Comparison of ENCODE assay signal across 21 cellular contexts in genomic region chr19:16363852-16364230, GRCh38. TPM values are rescaled to one million over a fixed set of nuclear protein-coding genes. Genes with fewer than 3 reads are reported as not detected.
DNase-seq lines count a peak whose midpoint lies in the region; ATAC-seq and TF ChIP-seq lines count a peak whose summit lies in the region.
"Had no signal": no experiment of that assay in that cellular context is flagged by ENCODE, and none has a peak within 500 bp of the region (broad histone marks: within the 10 kb centered on the region; RNA-seq: fewer than 3 reads in every experiment).

No MANE protein-coding gene starts in this region.

- H3K36me3 Mint-ChIP-seq in CD8-positive, alpha-beta T cell: peaks cover 4% of the 10 kb centered on the region
- H3K36me3 Mint-ChIP-seq: natural killer cell had no signal

- CTCF ChIA-PET in CD8-positive, alpha-beta T cell (lab: Charles Lee): interaction anchor here (1.0 to 11.2 kb wide), 5 partner anchors 13 to 117 kb away, joined by 3 to 131 read pairs (median 3); no protein-coding TSS in a partner anchor

- no peak for TF ChIP-seq CTCF in CD8-positive, alpha-beta T cell (IDR thresholded peaks at IDR 0.05)
- TF ChIP-seq CTCF in colonic mucosa (IDR thresholded peaks at IDR 0.05): no peak
- no peak for TF ChIP-seq CTCF in prostate gland (IDR thresholded peaks at IDR 0.05)

- no peak for TF ChIP-seq POLR2A in prostate gland (IDR thresholded peaks at IDR 0.05)

- H3K27me3 ChIP-seq in BLaER1 treated with 17β-estradiol and CSF1 and Interleukin-3, amounts not matched to agents 10 nM and 100 nM: peaks cover 2 to 53% (median 6%) of the 10 kb centered on the region in 11 experiments; a peak in 18 of 22 replicates
- H3K27me3 ChIP-seq in CD8-positive, alpha-beta T cell (ENCODE audit: insufficient read depth, low read length): no peaks in the 10 kb centered on the region
- H3K27me3 ChIP-seq in colonic mucosa: no peaks in the 10 kb centered on the region
- no peaks in the 10 kb centered on the region for H3K27me3 ChIP-seq in prostate gland (replicated peaks; ENCODE audit: insufficient read depth)
- H3K27me3 ChIP-seq: ovary, SJCRH30, thyroid gland had no signal

- peaks cover 77% of the 10 kb centered on the region for H3K4me1 Mint-ChIP-seq in CD8-positive, alpha-beta T cell (ENCODE audit: low read depth)

- H3K36me3 ChIP-seq in BLaER1 treated with 17β-estradiol and CSF1 and Interleukin-3, amounts not matched to agents 10 nM and 100 nM: peaks cover 0 to 20% (median 6%) of the 10 kb centered on the region in 11 experiments; a peak in 9 of 22 replicates
- no peaks in the 10 kb centered on the region for H3K36me3 ChIP-seq in CD8-positive, alpha-beta T cell (ENCODE audit: insufficient read depth, low read length)
- H3K36me3 ChIP-seq in colonic mucosa (no peaks in the 10 kb centered on the region), prostate gland (no peaks in the 10 kb centered on the region)
- H3K36me3 ChIP-seq: ovary, thyroid gland had no signal

- peaks cover 88 to 100% (median 99%) of the 10 kb centered on the region in 10 experiments for H3K4me1 ChIP-seq in BLaER1 treated with 17β-estradiol and CSF1 and Interleukin-3, amounts not matched to agents 10 nM and 100 nM
- peaks cover 97% of the 10 kb centered on the region for H3K4me1 ChIP-seq in CD8-positive, alpha-beta T cell (ENCODE audit: insufficient read depth, low read length)
- H3K4me1 ChIP-seq in colonic mucosa: peaks cover 5% of the 10 kb centered on the region
- H3K4me1 ChIP-seq in prostate gland (replicated peaks): peaks cover 8% of the 10 kb centered on the region
- H3K4me1 ChIP-seq: SJCRH30 had no signal

- H3K9ac ChIP-seq in BLaER1 treated with 17β-estradiol and CSF1 and Interleukin-3, amounts not matched to agents 10 nM and 100 nM: peak overlapping the region in 3 of 11 experiments; percentile 24 to 86 (median 50); a peak in 5 of 22 replicates
- peak overlapping the region in 1 of 2 donors; percentile 79 for H3K9ac ChIP-seq in colonic mucosa (ENCODE audit: low read depth in 2 of 2, low read length in 2 of 2)

- H4K20me1 ChIP-seq in BLaER1 treated with 17β-estradiol and CSF1 and Interleukin-3, amounts not matched to agents 10 nM and 100 nM: peaks cover 0 to 68% (median 2%) of the 10 kb centered on the region in 11 experiments; a peak in 9 of 22 replicates

- H3K9me3 ChIP-seq in BLaER1 treated with 17β-estradiol and CSF1 and Interleukin-3, amounts not matched to agents 10 nM and 100 nM (replicated peaks in 1 of 11): no peaks in the 10 kb centered on the region
- no peaks in the 10 kb centered on the region for H3K9me3 ChIP-seq in CD8-positive, alpha-beta T cell (ENCODE audit: low read length)
- no peaks in the 10 kb centered on the region for H3K9me3 ChIP-seq in colonic mucosa
- H3K9me3 ChIP-seq in prostate gland: no peaks in the 10 kb centered on the region
- H3K9me3 ChIP-seq: left ventricle myocardium inferior, ovary, SJCRH30, thyroid gland had no signal

- no peak overlapping the region for H3K4me3 Mint-ChIP-seq in CD8-positive, alpha-beta T cell
- H3K4me3 Mint-ChIP-seq: activated CD4-positive, alpha-beta T cell treated with anti-CD3 and anti-CD28 coated beads, Interleukin-2, amount 10 ng/mL, durations not matched to agents 24 days and 14 days; mesothelial cell of epicardium; natural killer cell had no signal

- H3K27ac Mint-ChIP-seq in CD8-positive, alpha-beta T cell: peak overlapping the region; percentile 85
- H3K27ac Mint-ChIP-seq: activated CD4-positive, alpha-beta T cell treated with anti-CD3 and anti-CD28 coated beads, Interleukin-2, amount 10 ng/mL, durations not matched to agents 24 days and 14 days; activated naive CD4-positive, alpha-beta T cell treated with anti-CD3 and anti-CD28 coated beads, Interleukin-2, amount 50 U/mL, for 72 hours; mesothelial cell of epicardium; natural killer cell had no signal

- POLR2A ChIA-PET in CD8-positive, alpha-beta T cell (lab: Charles Lee): interaction anchor here (1.6 to 30.7 kb wide), 3 partner anchors 10 to 29 kb away, joined by 4 to 2627 read pairs (median 206); partner anchors contain the start of gene KLF2

- ATAC-seq in CD8-positive, alpha-beta T cell: no peak
- ATAC-seq in HG03342 (IDR thresholded peaks at IDR 0.05; ENCODE audit: unreplicated experiment): no peak
- ATAC-seq: activated naive CD4-positive, alpha-beta T cell treated with anti-CD3 and anti-CD28 coated beads, Interleukin-2, amount 50 U/mL, for 72 hours; natural killer cell; stimulated activated naive CD8-positive, alpha-beta T cell treated with anti-CD3 and anti-CD28 coated beads, Interleukin-15, Interleukin-2, amounts not matched to agents 100 U/mL and 50 U/mL, for 24 hours had no signal

- H3K4me2 ChIP-seq in BLaER1 treated with 17β-estradiol and CSF1 and Interleukin-3, amounts not matched to agents 10 nM and 100 nM: peak overlapping the region; percentile 20 to 99 (median 97); a peak in 18 of 22 replicates

- H3K27ac ChIP-seq in BLaER1 treated with 17β-estradiol and CSF1 and Interleukin-3, amounts not matched to agents 10 nM and 100 nM: peak overlapping the region in 7 of 11 experiments; percentile 81 to 93 (median 91); a peak in 9 of 22 replicates
- H3K27ac ChIP-seq in CD8-positive, alpha-beta T cell (ENCODE audit: low read depth, low read length): no peak overlapping the region
- H3K27ac ChIP-seq in colonic mucosa (peak overlapping the region; percentile 68), prostate gland (peak overlapping the region; percentile 52 to 71)
- H3K27ac ChIP-seq: left ventricle myocardium inferior, ovary, SJCRH30, thyroid gland had no signal

- no peaks in the 10 kb centered on the region for H3K27me3 Mint-ChIP-seq in CD8-positive, alpha-beta T cell (ENCODE audit: low read depth)

- no peaks in the 10 kb centered on the region for H3K9me3 Mint-ChIP-seq in CD8-positive, alpha-beta T cell
- H3K9me3 Mint-ChIP-seq: activated CD4-positive, alpha-beta T cell treated with anti-CD3 and anti-CD28 coated beads, Interleukin-2, amount 10 ng/mL, durations not matched to agents 24 days and 14 days; activated naive CD4-positive, alpha-beta T cell treated with anti-CD3 and anti-CD28 coated beads, Interleukin-2, amount 50 U/mL, for 72 hours; mesothelial cell of epicardium; natural killer cell had no signal

- DNase-seq in CD8-positive, alpha-beta T cell: no peak
- no peak for DNase-seq in colonic mucosa
- no peak for DNase-seq in prostate gland (ENCODE audit: low spot score)
- DNase-seq in NCI-H526 (lab: John Stamatoyannopoulos, UW): no peak
- no peak for DNase-seq in kidney tubule cell (ENCODE audit: low spot score)
- no peak for DNase-seq in occipital lobe (lab: John Stamatoyannopoulos, UW)
- DNase-seq: anterior cingulate cortex; erythroblast; foreskin fibroblast; left ventricle myocardium inferior; natural killer cell; NCI-H146; ovary; SJCRH30; stimulated activated naive CD8-positive, alpha-beta T cell treated with anti-CD3 and anti-CD28 coated beads, Interleukin-15, Interleukin-2, amounts not matched to agents 100 U/mL and 50 U/mL, for 24 hours had no signal

- intact Hi-C loops in CD8-positive, alpha-beta T cell (cut with DNase I, micrococcal nuclease): loop anchor here in 1 of 2 experiments (2.0 kb wide), 1 partner anchor 13 kb away; no protein-coding TSS in a partner anchor
- intact Hi-C loops in colonic mucosa (cut with DNase I): no loop called here
- intact Hi-C loops in prostate gland (cut with DNase I): no loop called here

- 75% methylated on average over 11 of the region's 11 CpGs for WGBS in prostate gland

- no peak overlapping the region for H3K4me3 ChIP-seq in BLaER1 treated with 17β-estradiol and CSF1 and Interleukin-3, amounts not matched to agents 10 nM and 100 nM
- H3K4me3 ChIP-seq in CD8-positive, alpha-beta T cell (ENCODE audit: low read depth, low read length): no peak overlapping the region
- no peak overlapping the region for H3K4me3 ChIP-seq in colonic mucosa
- H3K4me3 ChIP-seq in prostate gland: no peak overlapping the region
- H3K4me3 ChIP-seq: left ventricle myocardium inferior, ovary, SJCRH30, thyroid gland had no signal

RNA-seq across cellular contexts. Expression of gene KLF2, which starts 39.2 kb away (rescaled TPM):
- total RNA-seq in CD8-positive, alpha-beta T cell: 100 to 1,000 TPM; 817 to 847 TPM
- total RNA-seq in colonic mucosa (10 to 100 TPM; 12.9 to 18.7 TPM), prostate gland (10 to 100 TPM; 19.8 to 24.4 TPM), occipital lobe (3.1 TPM)

Comparison
In these comparisons a context has a peak if more than half of its experiments do, and no peak if none do; other contexts are left out.
1. RNA of gene KLF2, which starts 39.2 kb away (total RNA-seq): 817 to 847 TPM in CD8-positive, alpha-beta T cell; 19.8 to 24.4 TPM in prostate gland, 12.9 to 18.7 TPM in colonic mucosa and 3.1 TPM in occipital lobe (single experiment); every median in the first group is over 10 times any median in the second.